Comparison of ENCODE assay signal across 21 cellular contexts in genomic region chr6:65707134-65707826, GRCh38. TPM values are rescaled to one million over a fixed set of nuclear protein-coding genes. Genes with fewer than 3 reads are reported as not detected.
A peak's percentile ranks its signal among the peaks of the same experiment; 100 is the strongest.
DNase-seq lines count a peak whose midpoint lies in the region; ATAC-seq and TF ChIP-seq lines count a peak whose summit lies in the region.
"Had no signal": no experiment of that assay in that cellular context is flagged by ENCODE, and none has a peak within 500 bp of the region (broad histone marks: within the 10 kb centered on the region; RNA-seq: fewer than 3 reads in every experiment).

Gene EYS (minus strand): TSS chr6:65707226. CDS start chr6:65495410, 211,816 bp downstream.

- intact Hi-C loops in colonic mucosa (cut with DNase I): no loop called here
- intact Hi-C loops in Calu3 (cut with micrococcal nuclease; ENCODE audit: unreplicated experiment): no loop called here

- no peaks in the 10 kb centered on the region for H3K27me3 Mint-ChIP-seq in Calu3 (ENCODE audit: unreplicated experiment)
- H3K27me3 Mint-ChIP-seq: CD4-positive, CD25-positive, alpha-beta regulatory T cell; memory B cell had no signal

- H3K36me3 Mint-ChIP-seq in Calu3 (ENCODE audit: insufficient read depth, unreplicated experiment): no peaks in the 10 kb centered on the region
- H3K36me3 Mint-ChIP-seq: CD4-positive, CD25-positive, alpha-beta regulatory T cell; memory B cell had no signal

- no peaks in the 10 kb centered on the region for H3K4me1 ChIP-seq in colonic mucosa
- H3K4me1 ChIP-seq: esophagus muscularis mucosa, right atrium auricular region had no signal

- ATAC-seq in GM21723 (IDR thresholded peaks at IDR 0.05; ENCODE audit: unreplicated experiment) (no peak), HG03342 (IDR thresholded peaks at IDR 0.05; ENCODE audit: unreplicated experiment) (no peak)

- TF ChIP-seq CTCF in colonic mucosa (IDR thresholded peaks at IDR 0.05) (no peak), Calu3 (IDR thresholded peaks at IDR 0.05; ENCODE audit: unreplicated experiment) (no peak)

- CTCF ChIA-PET in Calu3 (lab: Charles Lee): no interaction called here

- no peak within 1 kb of the TSS for H3K4me3 ChIP-seq in colonic mucosa
- H3K4me3 ChIP-seq: esophagus muscularis mucosa, right atrium auricular region, thoracic aorta had no signal

- peak within 1 kb of the TSS; percentile 29 for H3K27ac ChIP-seq in colonic mucosa
- H3K27ac ChIP-seq: 22Rv1, esophagus muscularis mucosa, right atrium auricular region, thoracic aorta had no signal

- H3K4me3 Mint-ChIP-seq in Calu3 (ENCODE audit: low read depth, unreplicated experiment): no peak within 1 kb of the TSS
- H3K4me3 Mint-ChIP-seq: CD4-positive, CD25-positive, alpha-beta regulatory T cell; memory B cell; nephron had no signal

- H3K4me1 Mint-ChIP-seq in Calu3 (ENCODE audit: low read depth, unreplicated experiment): no peaks in the 10 kb centered on the region
- H3K4me1 Mint-ChIP-seq: CD4-positive, CD25-positive, alpha-beta regulatory T cell; memory B cell; nephron had no signal

- H3K9me3 Mint-ChIP-seq in Calu3 (ENCODE audit: low read depth, unreplicated experiment): peaks cover 13% of the 10 kb centered on the region
- H3K9me3 Mint-ChIP-seq: nephron had no signal

- no peak within 1 kb of the TSS for H3K9ac ChIP-seq in colonic mucosa (ENCODE audit: low read depth in 2 of 2, low read length in 2 of 2)

- no peaks in the 10 kb centered on the region for H3K27me3 ChIP-seq in colonic mucosa
- H3K27me3 ChIP-seq: esophagus muscularis mucosa, right atrium auricular region had no signal

- H3K36me3 ChIP-seq in colonic mucosa: no peaks in the 10 kb centered on the region
- H3K36me3 ChIP-seq: esophagus muscularis mucosa, right atrium auricular region, thoracic aorta had no signal

- H3K27ac Mint-ChIP-seq in Calu3 (ENCODE audit: unreplicated experiment): no peak within 1 kb of the TSS
- H3K27ac Mint-ChIP-seq: CD4-positive, CD25-positive, alpha-beta regulatory T cell; memory B cell; nephron had no signal

- DNase-seq in DMS53 (lab: John Stamatoyannopoulos, UW) (peak; percentile 65), DMS53 treated with DMSO at 0.1 percent for 48 hours (lab: John Stamatoyannopoulos, UW; ENCODE audit: unreplicated experiment) (no peak), NCI-H2171 treated with DMSO at 0.1 percent for 48 hours (lab: John Stamatoyannopoulos, UW) (peak; percentile 98), colonic mucosa (no peak), Calu3 (no peak), pons (ENCODE audit: low spot score) (no peak)
- DNase-seq: activated CD4-positive, alpha-beta T cell treated with anti-CD3 and anti-CD28 coated beads for 48 hours; activated naive CD4-positive, alpha-beta T cell treated with Interleukin-2 at 50 U/mL for 16 hours; CD4-positive, CD25-positive, alpha-beta regulatory T cell; dermis blood vessel endothelial cell; Karpas-422; OCI-M1; stimulated activated CD4-positive, alpha-beta T cell treated with anti-CD3 and anti-CD28 coated beads, Interleukin-2, amount 100 ng/mL, for 24 hours had no signal

- H3K9me3 ChIP-seq in colonic mucosa: no peaks in the 10 kb centered on the region
- H3K9me3 ChIP-seq: esophagus muscularis mucosa, right atrium auricular region, thoracic aorta had no signal

- no TSS peak for BruUV-seq in Calu3 (replicated peaks; lab: Mats Ljungman, UMichigan)

RNA-seq across cellular contexts. Expression of gene EYS, which starts in this region (rescaled TPM):
- under 1 TPM; 0.64 to 0.82 TPM for total RNA-seq in colonic mucosa
- not detected in 2 replicates for total RNA-seq in Calu3 (2022)
- total RNA-seq: CD4-positive, CD25-positive, alpha-beta regulatory T cell; dermis blood vessel endothelial cell; right atrium auricular region; thoracic aorta had no signal

Comparison
In these comparisons a context has a peak if more than half of its experiments do, and no peak if none do; other contexts are left out.
1. DNase-seq: peak in DMS53 (single experiment) and NCI-H2171 treated with DMSO at 0.1 percent for 48 hours (single experiment); none in DMS53 treated with DMSO at 0.1 percent for 48 hours (single experiment), colonic mucosa (single experiment), Calu3 (single experiment) and pons (single experiment).